ENCODE assay signal across 16 cellular contexts in the genomic region with DNA sequence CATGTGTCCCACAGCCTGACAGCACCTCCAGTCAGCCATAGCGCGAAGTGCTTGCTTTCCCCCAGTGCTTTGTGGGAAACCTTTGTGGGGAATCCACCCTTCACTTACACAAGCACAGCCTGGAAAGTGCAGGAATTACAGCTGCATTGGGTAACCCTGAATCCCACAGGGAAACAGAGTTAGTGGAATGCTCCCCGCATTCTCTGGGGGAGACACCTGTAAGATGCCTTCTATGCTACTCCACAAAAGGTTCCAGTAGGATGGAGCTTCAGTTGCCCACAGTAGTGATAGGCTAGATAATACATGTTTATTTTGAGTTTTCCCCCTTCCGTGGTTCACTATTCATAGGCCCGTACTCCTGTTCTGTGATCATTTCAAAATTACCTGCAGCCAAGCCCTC.
A peak's percentile ranks its signal among the peaks of the same experiment; 100 is the strongest.
DNase-seq lines count a peak whose midpoint lies in the region; ATAC-seq and TF ChIP-seq lines count a peak whose summit lies in the region.
"Had no signal": no experiment of that assay in that cellular context is flagged by ENCODE, and none has a peak within 500 bp of the region (broad histone marks: within the 10 kb centered on the region; RNA-seq: fewer than 3 reads in every experiment).

No MANE protein-coding gene starts in this region.

- POLR2A ChIA-PET in activated CD4-positive, alpha-beta T cell treated with anti-CD3 and anti-CD28 coated beads for 36 hours (lab: Charles Lee): no interaction called here
- POLR2A ChIA-PET in activated CD8-positive, alpha-beta T cell treated with anti-CD3 and anti-CD28 coated beads for 36 hours (lab: Charles Lee): interaction anchor here (3.6 kb wide), 1 partner anchor 61 kb away, joined by 17 read pairs; a partner anchor contains a TSS

- peak overlapping the region; percentile 81 for H3K27ac ChIP-seq in neutrophil
- H3K27ac ChIP-seq: Peyer's patch had no signal

- H3K4me3 Mint-ChIP-seq in activated CD4-positive, alpha-beta T cell treated with anti-CD3 and anti-CD28 coated beads for 36 hours: no peak overlapping the region
- no peak overlapping the region for H3K4me3 Mint-ChIP-seq in activated CD8-positive, alpha-beta T cell treated with anti-CD3 and anti-CD28 coated beads for 36 hours
- H3K4me3 Mint-ChIP-seq in endothelial cell (ENCODE audit: unreplicated experiment): peak overlapping the region; percentile 12
- no peak overlapping the region for H3K4me3 Mint-ChIP-seq in mesothelial cell of epicardium

- no peaks in the 10 kb centered on the region for H3K9me3 Mint-ChIP-seq in activated CD4-positive, alpha-beta T cell treated with anti-CD3 and anti-CD28 coated beads for 36 hours (ENCODE audit: low read depth)
- no peaks in the 10 kb centered on the region for H3K9me3 Mint-ChIP-seq in activated CD8-positive, alpha-beta T cell treated with anti-CD3 and anti-CD28 coated beads for 36 hours
- H3K9me3 Mint-ChIP-seq in endothelial cell (ENCODE audit: unreplicated experiment) (no peaks in the 10 kb centered on the region), mesothelial cell of epicardium (no peaks in the 10 kb centered on the region)
- H3K9me3 Mint-ChIP-seq: IgD-negative memory B cell had no signal

- ATAC-seq in activated CD4-positive, alpha-beta T cell treated with anti-CD3 and anti-CD28 coated beads for 36 hours: no peak
- no peak for ATAC-seq in activated CD8-positive, alpha-beta T cell treated with anti-CD3 and anti-CD28 coated beads for 36 hours
- no peak for ATAC-seq in HG03442 (IDR thresholded peaks at IDR 0.05; ENCODE audit: unreplicated experiment)

- H3K4me1 ChIP-seq in neutrophil (ENCODE audit: control insufficient read depth in 1 of 2, insufficient read depth in 1 of 2, low read depth in 1 of 2, low read length in 1 of 2): peaks cover 33 to 43% of the 10 kb centered on the region in 2 experiments
- H3K4me1 ChIP-seq: Peyer's patch had no signal

- H3K27me3 Mint-ChIP-seq in activated CD4-positive, alpha-beta T cell treated with anti-CD3 and anti-CD28 coated beads for 36 hours: no peaks in the 10 kb centered on the region
- no peaks in the 10 kb centered on the region for H3K27me3 Mint-ChIP-seq in activated CD8-positive, alpha-beta T cell treated with anti-CD3 and anti-CD28 coated beads for 36 hours
- H3K27me3 Mint-ChIP-seq in endothelial cell (ENCODE audit: unreplicated experiment): no peaks in the 10 kb centered on the region
- no peaks in the 10 kb centered on the region for H3K27me3 Mint-ChIP-seq in mesothelial cell of epicardium (ENCODE audit: low read depth)
- H3K27me3 Mint-ChIP-seq: IgD-negative memory B cell had no signal

- no peaks in the 10 kb centered on the region for H3K9me3 ChIP-seq in neutrophil
- H3K9me3 ChIP-seq: Peyer's patch had no signal

- TF ChIP-seq CTCF in activated CD8-positive, alpha-beta T cell treated with anti-CD3 and anti-CD28 coated beads for 36 hours (IDR thresholded peaks at IDR 0.05): no peak
- no peak for TF ChIP-seq CTCF in endothelial cell (IDR thresholded peaks at IDR 0.05; ENCODE audit: unreplicated experiment)
- TF ChIP-seq CTCF in neutrophil (IDR thresholded peaks at IDR 0.05): no peak
- no peak for TF ChIP-seq CTCF in mesothelial cell of epicardium (IDR thresholded peaks at IDR 0.05; ENCODE audit: unreplicated experiment)

- DNase-seq in activated CD4-positive, alpha-beta T cell treated with anti-CD3 and anti-CD28 coated beads for 36 hours: no peak
- no peak for DNase-seq in activated CD4-positive, alpha-beta T cell treated with anti-CD3 and anti-CD28 coated beads for 48 hours
- no peak for DNase-seq in activated CD8-positive, alpha-beta T cell treated with anti-CD3 and anti-CD28 coated beads for 36 hours
- DNase-seq in endothelial cell (ENCODE audit: low spot score) (no peak), NCI-H128 (lab: John Stamatoyannopoulos, UW; ENCODE audit: unreplicated experiment) (no peak), mesothelial cell of epicardium (ENCODE audit: low spot score in 2 of 2, unreplicated experiment in 2 of 2) (no peak)
- DNase-seq: C1 segment of cervical spinal cord, DMS153, H7, NCI-H1417 treated with DMSO at 0.1 percent for 48 hours, NCI-H2081, NCI-H510A treated with DMSO at 0.1 percent for 48 hours, Peyer's patch had no signal

- H3K27me3 ChIP-seq in neutrophil: no peaks in the 10 kb centered on the region
- H3K27me3 ChIP-seq: Peyer's patch had no signal

- intact Hi-C loops in activated CD4-positive, alpha-beta T cell treated with anti-CD3 and anti-CD28 coated beads for 36 hours (cut with DNase I, micrococcal nuclease): no loop called here
- intact Hi-C loops in activated CD8-positive, alpha-beta T cell treated with anti-CD3 and anti-CD28 coated beads for 36 hours (cut with micrococcal nuclease): no loop called here

- no peak overlapping the region for H3K4me3 ChIP-seq in neutrophil (ENCODE audit: low read depth in 1 of 2, low read length in 1 of 2)
- H3K4me3 ChIP-seq: Peyer's patch had no signal

- H3K27ac Mint-ChIP-seq in activated CD4-positive, alpha-beta T cell treated with anti-CD3 and anti-CD28 coated beads for 36 hours: peak overlapping the region; percentile 7
- H3K27ac Mint-ChIP-seq in activated CD8-positive, alpha-beta T cell treated with anti-CD3 and anti-CD28 coated beads for 36 hours: peak overlapping the region; percentile 19
- H3K27ac Mint-ChIP-seq in endothelial cell (ENCODE audit: unreplicated experiment) (no peak overlapping the region), mesothelial cell of epicardium (no peak overlapping the region)
- H3K27ac Mint-ChIP-seq: IgD-negative memory B cell had no signal

- H3K36me3 ChIP-seq in neutrophil: peaks cover 6% of the 10 kb centered on the region
- H3K36me3 ChIP-seq: Peyer's patch had no signal

- H3K4me1 Mint-ChIP-seq in activated CD4-positive, alpha-beta T cell treated with anti-CD3 and anti-CD28 coated beads for 36 hours: peaks cover 67% of the 10 kb centered on the region
- H3K4me1 Mint-ChIP-seq in activated CD8-positive, alpha-beta T cell treated with anti-CD3 and anti-CD28 coated beads for 36 hours (ENCODE audit: low read depth): peaks cover 84% of the 10 kb centered on the region
- H3K4me1 Mint-ChIP-seq in endothelial cell (ENCODE audit: unreplicated experiment) (peaks cover 41% of the 10 kb centered on the region), mesothelial cell of epicardium (peaks cover 8% of the 10 kb centered on the region)

- H3K36me3 Mint-ChIP-seq in activated CD4-positive, alpha-beta T cell treated with anti-CD3 and anti-CD28 coated beads for 36 hours (ENCODE audit: low read depth): peaks cover 16% of the 10 kb centered on the region
- H3K36me3 Mint-ChIP-seq in activated CD8-positive, alpha-beta T cell treated with anti-CD3 and anti-CD28 coated beads for 36 hours (ENCODE audit: low read depth): peaks cover 23% of the 10 kb centered on the region
- H3K36me3 Mint-ChIP-seq in endothelial cell (ENCODE audit: low read depth, unreplicated experiment): peaks cover 4% of the 10 kb centered on the region
- H3K36me3 Mint-ChIP-seq in mesothelial cell of epicardium: peaks cover 10% of the 10 kb centered on the region

- CTCF ChIA-PET in activated CD4-positive, alpha-beta T cell treated with anti-CD3 and anti-CD28 coated beads for 36 hours (lab: Charles Lee): interaction anchor here (1.1 to 1.3 kb wide), 2 partner anchors 11 to 17 kb away, joined by 3 read pairs; no protein-coding TSS in a partner anchor
- CTCF ChIA-PET in activated CD8-positive, alpha-beta T cell treated with anti-CD3 and anti-CD28 coated beads for 36 hours (lab: Charles Lee): no interaction called here

Comparison
In these comparisons a context has a peak if more than half of its experiments do, and no peak if none do; other contexts are left out.
1. H3K27ac Mint-ChIP-seq: peak in activated CD4-positive, alpha-beta T cell treated with anti-CD3 and anti-CD28 coated beads for 36 hours (single experiment) and activated CD8-positive, alpha-beta T cell treated with anti-CD3 and anti-CD28 coated beads for 36 hours (single experiment); none in endothelial cell (single experiment) and mesothelial cell of epicardium (single experiment).